1 cellular context compared by ENCODE assay signal in the genomic region with DNA sequence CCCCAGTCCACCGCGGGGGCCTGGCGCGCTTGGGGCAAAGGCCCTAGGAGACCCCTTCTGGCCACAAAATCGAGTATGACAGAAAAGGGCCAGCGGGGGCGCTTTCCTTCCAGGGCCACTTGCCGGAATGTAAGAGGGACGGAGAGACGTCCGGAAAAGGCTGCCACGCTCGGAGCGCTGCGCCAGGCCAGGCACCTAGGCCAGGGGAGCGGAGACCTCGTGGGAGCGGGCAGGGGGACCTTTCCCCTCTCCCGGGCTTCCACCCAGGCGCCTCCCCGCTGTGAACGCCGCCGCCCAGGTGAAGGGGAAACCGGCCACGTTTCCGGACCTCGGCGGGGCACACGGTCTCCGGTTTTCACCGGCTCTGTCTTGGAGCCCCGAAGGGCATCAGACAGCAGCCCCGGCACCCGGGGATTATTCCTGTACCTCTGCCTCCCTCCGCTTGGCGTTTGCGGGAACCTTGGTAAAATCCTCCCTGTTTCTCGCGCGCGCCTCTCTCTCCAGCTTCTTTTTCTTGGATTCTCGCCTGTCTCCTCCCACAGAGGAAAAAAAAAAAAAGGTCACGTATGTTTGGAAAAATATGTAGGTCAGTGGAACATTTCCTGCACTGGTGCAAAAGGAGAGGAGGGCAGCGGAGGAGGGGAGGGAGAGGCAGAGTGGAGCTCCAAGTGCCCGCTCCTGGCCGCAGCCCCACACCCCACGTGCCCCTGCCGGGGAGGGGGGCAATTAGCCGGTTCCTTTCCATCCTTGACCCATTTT.
TF ChIP-seq lines count a peak whose summit lies in the region.

No MANE protein-coding gene starts in this region.

TF ChIP-seq in WTC11, 78 proteins besides CTCF, POLR2A, EP300 and RAD21 (continued from another document and continues in another):
- TF ChIP-seq, protein P1, sequence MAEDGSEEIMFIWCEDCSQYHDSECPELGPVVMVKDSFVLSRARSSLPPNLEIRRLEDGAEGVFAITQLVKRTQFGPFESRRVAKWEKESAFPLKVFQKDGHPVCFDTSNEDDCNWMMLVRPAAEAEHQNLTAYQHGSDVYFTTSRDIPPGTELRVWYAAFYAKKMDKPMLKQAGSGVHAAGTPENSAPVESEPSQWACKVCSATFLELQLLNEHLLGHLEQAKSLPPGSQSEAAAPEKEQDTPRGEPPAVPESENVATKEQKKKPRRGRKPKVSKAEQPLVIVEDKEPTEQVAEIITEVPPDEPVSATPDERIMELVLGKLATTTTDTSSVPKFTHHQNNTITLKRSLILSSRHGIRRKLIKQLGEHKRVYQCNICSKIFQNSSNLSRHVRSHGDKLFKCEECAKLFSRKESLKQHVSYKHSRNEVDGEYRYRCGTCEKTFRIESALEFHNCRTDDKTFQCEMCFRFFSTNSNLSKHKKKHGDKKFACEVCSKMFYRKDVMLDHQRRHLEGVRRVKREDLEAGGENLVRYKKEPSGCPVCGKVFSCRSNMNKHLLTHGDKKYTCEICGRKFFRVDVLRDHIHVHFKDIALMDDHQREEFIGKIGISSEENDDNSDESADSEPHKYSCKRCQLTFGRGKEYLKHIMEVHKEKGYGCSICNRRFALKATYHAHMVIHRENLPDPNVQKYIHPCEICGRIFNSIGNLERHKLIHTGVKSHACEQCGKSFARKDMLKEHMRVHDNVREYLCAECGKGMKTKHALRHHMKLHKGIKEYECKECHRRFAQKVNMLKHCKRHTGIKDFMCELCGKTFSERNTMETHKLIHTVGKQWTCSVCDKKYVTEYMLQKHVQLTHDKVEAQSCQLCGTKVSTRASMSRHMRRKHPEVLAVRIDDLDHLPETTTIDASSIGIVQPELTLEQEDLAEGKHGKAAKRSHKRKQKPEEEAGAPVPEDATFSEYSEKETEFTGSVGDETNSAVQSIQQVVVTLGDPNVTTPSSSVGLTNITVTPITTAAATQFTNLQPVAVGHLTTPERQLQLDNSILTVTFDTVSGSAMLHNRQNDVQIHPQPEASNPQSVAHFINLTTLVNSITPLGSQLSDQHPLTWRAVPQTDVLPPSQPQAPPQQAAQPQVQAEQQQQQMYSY (CRISPR knock-in tag; IDR thresholded peaks at IDR 0.05), result no peak
- TF ChIP-seq, protein P2, sequence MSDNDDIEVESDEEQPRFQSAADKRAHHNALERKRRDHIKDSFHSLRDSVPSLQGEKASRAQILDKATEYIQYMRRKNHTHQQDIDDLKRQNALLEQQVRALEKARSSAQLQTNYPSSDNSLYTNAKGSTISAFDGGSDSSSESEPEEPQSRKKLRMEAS (CRISPR knock-in tag; IDR thresholded peaks at IDR 0.05), result no peak
- TF ChIP-seq FOXJ3 (CRISPR knock-in tag; IDR thresholded peaks at IDR 0.05; ENCODE audit: borderline replicate concordance) (no peak), ZBTB21 (CRISPR knock-in tag; IDR thresholded peaks at IDR 0.05; ENCODE audit: borderline replicate concordance) (no peak), KAT7 (CRISPR knock-in tag; IDR thresholded peaks at IDR 0.05; ENCODE audit: borderline replicate concordance) (no peak), GABPB1 (CRISPR knock-in tag; IDR thresholded peaks at IDR 0.05) (peak; percentile 68), NFE2L1 (CRISPR knock-in tag; IDR thresholded peaks at IDR 0.05) (no peak), ELF4 (CRISPR knock-in tag; IDR thresholded peaks at IDR 0.05; ENCODE audit: low read depth) (no peak), HMGA2 (CRISPR knock-in tag; IDR thresholded peaks at IDR 0.05) (no peak), PRRX2 (CRISPR knock-in tag; IDR thresholded peaks at IDR 0.05) (no peak), FOXP1 (CRISPR knock-in tag; IDR thresholded peaks at IDR 0.05; ENCODE audit: borderline replicate concordance) (no peak), CREB1 (CRISPR knock-in tag; IDR thresholded peaks at IDR 0.05) (no peak)
- TF ChIP-seq, protein P3, sequence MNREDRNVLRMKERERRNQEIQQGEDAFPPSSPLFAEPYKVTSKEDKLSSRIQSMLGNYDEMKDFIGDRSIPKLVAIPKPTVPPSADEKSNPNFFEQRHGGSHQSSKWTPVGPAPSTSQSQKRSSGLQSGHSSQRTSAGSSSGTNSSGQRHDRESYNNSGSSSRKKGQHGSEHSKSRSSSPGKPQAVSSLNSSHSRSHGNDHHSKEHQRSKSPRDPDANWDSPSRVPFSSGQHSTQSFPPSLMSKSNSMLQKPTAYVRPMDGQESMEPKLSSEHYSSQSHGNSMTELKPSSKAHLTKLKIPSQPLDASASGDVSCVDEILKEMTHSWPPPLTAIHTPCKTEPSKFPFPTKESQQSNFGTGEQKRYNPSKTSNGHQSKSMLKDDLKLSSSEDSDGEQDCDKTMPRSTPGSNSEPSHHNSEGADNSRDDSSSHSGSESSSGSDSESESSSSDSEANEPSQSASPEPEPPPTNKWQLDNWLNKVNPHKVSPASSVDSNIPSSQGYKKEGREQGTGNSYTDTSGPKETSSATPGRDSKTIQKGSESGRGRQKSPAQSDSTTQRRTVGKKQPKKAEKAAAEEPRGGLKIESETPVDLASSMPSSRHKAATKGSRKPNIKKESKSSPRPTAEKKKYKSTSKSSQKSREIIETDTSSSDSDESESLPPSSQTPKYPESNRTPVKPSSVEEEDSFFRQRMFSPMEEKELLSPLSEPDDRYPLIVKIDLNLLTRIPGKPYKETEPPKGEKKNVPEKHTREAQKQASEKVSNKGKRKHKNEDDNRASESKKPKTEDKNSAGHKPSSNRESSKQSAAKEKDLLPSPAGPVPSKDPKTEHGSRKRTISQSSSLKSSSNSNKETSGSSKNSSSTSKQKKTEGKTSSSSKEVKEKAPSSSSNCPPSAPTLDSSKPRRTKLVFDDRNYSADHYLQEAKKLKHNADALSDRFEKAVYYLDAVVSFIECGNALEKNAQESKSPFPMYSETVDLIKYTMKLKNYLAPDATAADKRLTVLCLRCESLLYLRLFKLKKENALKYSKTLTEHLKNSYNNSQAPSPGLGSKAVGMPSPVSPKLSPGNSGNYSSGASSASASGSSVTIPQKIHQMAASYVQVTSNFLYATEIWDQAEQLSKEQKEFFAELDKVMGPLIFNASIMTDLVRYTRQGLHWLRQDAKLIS (CRISPR knock-in tag; IDR thresholded peaks at IDR 0.05; ENCODE audit: borderline replicate concordance), result no peak
- TF ChIP-seq, protein P4, sequence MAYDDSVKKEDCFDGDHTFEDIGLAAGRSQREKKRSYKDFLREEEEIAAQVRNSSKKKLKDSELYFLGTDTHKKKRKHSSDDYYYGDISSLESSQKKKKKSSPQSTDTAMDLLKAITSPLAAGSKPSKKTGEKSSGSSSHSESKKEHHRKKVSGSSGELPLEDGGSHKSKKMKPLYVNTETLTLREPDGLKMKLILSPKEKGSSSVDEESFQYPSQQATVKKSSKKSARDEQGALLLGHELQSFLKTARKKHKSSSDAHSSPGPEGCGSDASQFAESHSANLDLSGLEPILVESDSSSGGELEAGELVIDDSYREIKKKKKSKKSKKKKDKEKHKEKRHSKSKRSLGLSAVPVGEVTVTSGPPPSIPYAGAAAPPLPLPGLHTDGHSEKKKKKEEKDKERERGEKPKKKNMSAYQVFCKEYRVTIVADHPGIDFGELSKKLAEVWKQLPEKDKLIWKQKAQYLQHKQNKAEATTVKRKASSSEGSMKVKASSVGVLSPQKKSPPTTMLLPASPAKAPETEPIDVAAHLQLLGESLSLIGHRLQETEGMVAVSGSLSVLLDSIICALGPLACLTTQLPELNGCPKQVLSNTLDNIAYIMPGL (CRISPR knock-in tag; IDR thresholded peaks at IDR 0.05), result peak; percentile 86
- TF ChIP-seq, protein P5, sequence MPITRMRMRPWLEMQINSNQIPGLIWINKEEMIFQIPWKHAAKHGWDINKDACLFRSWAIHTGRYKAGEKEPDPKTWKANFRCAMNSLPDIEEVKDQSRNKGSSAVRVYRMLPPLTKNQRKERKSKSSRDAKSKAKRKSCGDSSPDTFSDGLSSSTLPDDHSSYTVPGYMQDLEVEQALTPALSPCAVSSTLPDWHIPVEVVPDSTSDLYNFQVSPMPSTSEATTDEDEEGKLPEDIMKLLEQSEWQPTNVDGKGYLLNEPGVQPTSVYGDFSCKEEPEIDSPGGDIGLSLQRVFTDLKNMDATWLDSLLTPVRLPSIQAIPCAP (CRISPR knock-in tag; IDR thresholded peaks at IDR 0.05), result no peak
- TF ChIP-seq, protein P6, sequence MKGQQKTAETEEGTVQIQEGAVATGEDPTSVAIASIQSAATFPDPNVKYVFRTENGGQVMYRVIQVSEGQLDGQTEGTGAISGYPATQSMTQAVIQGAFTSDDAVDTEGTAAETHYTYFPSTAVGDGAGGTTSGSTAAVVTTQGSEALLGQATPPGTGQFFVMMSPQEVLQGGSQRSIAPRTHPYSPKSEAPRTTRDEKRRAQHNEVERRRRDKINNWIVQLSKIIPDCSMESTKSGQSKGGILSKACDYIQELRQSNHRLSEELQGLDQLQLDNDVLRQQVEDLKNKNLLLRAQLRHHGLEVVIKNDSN (CRISPR knock-in tag; IDR thresholded peaks at IDR 0.05), result 0 out of 2 replicates have a peak, but pooled peaks have one; percentile 22
- TF ChIP-seq, protein P7, sequence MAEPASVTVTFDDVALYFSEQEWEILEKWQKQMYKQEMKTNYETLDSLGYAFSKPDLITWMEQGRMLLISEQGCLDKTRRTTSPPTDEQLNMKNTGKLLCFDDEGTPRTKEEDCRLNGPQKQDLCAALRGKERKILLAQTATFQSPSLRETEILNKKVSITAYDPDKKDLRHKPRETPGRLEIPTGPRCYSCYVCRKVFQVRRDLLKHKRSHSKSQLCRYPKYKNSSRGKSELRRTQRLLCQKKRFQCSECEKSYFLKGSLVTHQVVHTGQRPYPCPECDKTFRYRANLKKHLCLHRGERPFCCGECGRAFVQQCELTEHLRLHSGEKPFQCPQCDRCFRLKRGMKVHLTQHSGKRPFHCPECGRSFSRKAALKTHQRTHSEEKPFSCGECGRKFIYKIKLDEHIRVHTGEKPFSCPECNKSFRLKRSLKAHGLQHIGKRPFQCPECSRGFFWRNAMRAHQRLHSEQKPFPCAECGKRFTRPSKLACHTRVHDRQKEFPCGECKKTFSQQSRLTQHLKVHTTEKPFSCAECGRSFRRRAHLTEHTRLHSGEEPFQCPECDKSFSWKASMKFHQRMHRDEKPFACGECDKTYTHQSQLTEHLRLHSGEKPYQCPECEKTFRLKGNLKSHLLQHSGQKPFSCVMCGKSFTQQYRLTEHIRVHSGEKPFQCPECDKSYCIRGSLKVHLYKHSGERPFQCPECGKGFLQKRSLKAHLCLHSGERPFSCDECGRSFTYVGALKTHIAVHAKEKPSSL (CRISPR knock-in tag; conservative IDR thresholded peaks at IDR 0.05), result no peak
- TF ChIP-seq, protein P8, sequence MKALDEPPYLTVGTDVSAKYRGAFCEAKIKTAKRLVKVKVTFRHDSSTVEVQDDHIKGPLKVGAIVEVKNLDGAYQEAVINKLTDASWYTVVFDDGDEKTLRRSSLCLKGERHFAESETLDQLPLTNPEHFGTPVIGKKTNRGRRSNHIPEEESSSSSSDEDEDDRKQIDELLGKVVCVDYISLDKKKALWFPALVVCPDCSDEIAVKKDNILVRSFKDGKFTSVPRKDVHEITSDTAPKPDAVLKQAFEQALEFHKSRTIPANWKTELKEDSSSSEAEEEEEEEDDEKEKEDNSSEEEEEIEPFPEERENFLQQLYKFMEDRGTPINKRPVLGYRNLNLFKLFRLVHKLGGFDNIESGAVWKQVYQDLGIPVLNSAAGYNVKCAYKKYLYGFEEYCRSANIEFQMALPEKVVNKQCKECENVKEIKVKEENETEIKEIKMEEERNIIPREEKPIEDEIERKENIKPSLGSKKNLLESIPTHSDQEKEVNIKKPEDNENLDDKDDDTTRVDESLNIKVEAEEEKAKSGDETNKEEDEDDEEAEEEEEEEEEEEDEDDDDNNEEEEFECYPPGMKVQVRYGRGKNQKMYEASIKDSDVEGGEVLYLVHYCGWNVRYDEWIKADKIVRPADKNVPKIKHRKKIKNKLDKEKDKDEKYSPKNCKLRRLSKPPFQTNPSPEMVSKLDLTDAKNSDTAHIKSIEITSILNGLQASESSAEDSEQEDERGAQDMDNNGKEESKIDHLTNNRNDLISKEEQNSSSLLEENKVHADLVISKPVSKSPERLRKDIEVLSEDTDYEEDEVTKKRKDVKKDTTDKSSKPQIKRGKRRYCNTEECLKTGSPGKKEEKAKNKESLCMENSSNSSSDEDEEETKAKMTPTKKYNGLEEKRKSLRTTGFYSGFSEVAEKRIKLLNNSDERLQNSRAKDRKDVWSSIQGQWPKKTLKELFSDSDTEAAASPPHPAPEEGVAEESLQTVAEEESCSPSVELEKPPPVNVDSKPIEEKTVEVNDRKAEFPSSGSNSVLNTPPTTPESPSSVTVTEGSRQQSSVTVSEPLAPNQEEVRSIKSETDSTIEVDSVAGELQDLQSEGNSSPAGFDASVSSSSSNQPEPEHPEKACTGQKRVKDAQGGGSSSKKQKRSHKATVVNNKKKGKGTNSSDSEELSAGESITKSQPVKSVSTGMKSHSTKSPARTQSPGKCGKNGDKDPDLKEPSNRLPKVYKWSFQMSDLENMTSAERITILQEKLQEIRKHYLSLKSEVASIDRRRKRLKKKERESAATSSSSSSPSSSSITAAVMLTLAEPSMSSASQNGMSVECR (CRISPR knock-in tag; IDR thresholded peaks at IDR 0.05; ENCODE audit: borderline replicate concordance), result 0 out of 2 replicates have a peak, but pooled peaks have one; percentile 40
- TF ChIP-seq, protein P9, sequence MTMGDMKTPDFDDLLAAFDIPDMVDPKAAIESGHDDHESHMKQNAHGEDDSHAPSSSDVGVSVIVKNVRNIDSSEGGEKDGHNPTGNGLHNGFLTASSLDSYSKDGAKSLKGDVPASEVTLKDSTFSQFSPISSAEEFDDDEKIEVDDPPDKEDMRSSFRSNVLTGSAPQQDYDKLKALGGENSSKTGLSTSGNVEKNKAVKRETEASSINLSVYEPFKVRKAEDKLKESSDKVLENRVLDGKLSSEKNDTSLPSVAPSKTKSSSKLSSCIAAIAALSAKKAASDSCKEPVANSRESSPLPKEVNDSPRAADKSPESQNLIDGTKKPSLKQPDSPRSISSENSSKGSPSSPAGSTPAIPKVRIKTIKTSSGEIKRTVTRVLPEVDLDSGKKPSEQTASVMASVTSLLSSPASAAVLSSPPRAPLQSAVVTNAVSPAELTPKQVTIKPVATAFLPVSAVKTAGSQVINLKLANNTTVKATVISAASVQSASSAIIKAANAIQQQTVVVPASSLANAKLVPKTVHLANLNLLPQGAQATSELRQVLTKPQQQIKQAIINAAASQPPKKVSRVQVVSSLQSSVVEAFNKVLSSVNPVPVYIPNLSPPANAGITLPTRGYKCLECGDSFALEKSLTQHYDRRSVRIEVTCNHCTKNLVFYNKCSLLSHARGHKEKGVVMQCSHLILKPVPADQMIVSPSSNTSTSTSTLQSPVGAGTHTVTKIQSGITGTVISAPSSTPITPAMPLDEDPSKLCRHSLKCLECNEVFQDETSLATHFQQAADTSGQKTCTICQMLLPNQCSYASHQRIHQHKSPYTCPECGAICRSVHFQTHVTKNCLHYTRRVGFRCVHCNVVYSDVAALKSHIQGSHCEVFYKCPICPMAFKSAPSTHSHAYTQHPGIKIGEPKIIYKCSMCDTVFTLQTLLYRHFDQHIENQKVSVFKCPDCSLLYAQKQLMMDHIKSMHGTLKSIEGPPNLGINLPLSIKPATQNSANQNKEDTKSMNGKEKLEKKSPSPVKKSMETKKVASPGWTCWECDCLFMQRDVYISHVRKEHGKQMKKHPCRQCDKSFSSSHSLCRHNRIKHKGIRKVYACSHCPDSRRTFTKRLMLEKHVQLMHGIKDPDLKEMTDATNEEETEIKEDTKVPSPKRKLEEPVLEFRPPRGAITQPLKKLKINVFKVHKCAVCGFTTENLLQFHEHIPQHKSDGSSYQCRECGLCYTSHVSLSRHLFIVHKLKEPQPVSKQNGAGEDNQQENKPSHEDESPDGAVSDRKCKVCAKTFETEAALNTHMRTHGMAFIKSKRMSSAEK (CRISPR knock-in tag; IDR thresholded peaks at IDR 0.05; ENCODE audit: borderline replicate concordance), result no peak
- TF ChIP-seq, protein P10, sequence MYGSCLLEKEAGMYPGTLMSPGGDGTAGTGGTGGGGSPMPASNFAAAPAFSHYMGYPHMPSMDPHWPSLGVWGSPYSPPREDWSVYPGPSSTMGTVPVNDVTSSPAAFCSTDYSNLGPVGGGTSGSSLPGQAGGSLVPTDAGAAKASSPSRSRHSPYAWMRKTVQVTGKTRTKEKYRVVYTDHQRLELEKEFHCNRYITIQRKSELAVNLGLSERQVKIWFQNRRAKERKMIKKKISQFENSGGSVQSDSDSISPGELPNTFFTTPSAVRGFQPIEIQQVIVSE (CRISPR knock-in tag; IDR thresholded peaks at IDR 0.05; ENCODE audit: borderline replicate concordance), result no peak
